In genomic region chr1:161580879-161581537, GRCh38 we compare ENCODE assay signal across 15 cellular contexts. TPM values are rescaled to one million over a fixed set of nuclear protein-coding genes. Genes with fewer than 3 reads are reported as not detected.
DNase-seq lines count a peak whose midpoint lies in the region; ATAC-seq, FAIRE-seq and TF ChIP-seq lines count a peak whose summit lies in the region.
"Not testable (repeated sequence)": the region's sequence is repeated elsewhere in the genome, so short reads cannot be mapped to it uniquely, and the experiment has no call there.
"Had no signal": no experiment of that assay in that cellular context is flagged by ENCODE, and none has a peak within 500 bp of the region (broad histone marks: within the 10 kb centered on the region; RNA-seq: fewer than 3 reads in every experiment).

No MANE protein-coding gene starts in this region.

- H3K4me3 ChIP-seq in K562; naive thymus-derived CD4-positive, alpha-beta T cell (ENCODE audit: low read length): not testable (repeated sequence)

- not testable (repeated sequence) for H3K27ac Mint-ChIP-seq in naive thymus-derived CD4-positive, alpha-beta T cell

- not testable (repeated sequence) for H3K4me1 ChIP-seq in K562 (replicated peaks in 1 of 2; ENCODE audit: control insufficient read depth in 2 of 2, insufficient read depth in 2 of 2, low read length in 2 of 2); naive thymus-derived CD4-positive, alpha-beta T cell (ENCODE audit: control insufficient read depth in 2 of 2, insufficient read depth in 2 of 2, low read length in 2 of 2)

- H3K9me1 ChIP-seq in K562 (ENCODE audit: control insufficient read depth, insufficient read depth, low read length), result not testable (repeated sequence)

- CTCF ChIA-PET in K562 (lab: Yijun Ruan, JAX; ENCODE audit: low intra/inter-chr PET ratio); naive thymus-derived CD4-positive, alpha-beta T cell (lab: Charles Lee): not testable (repeated sequence)

- H3K36me3 Mint-ChIP-seq in naive thymus-derived CD4-positive, alpha-beta T cell, result not testable (repeated sequence)

- not testable (repeated sequence) for H4K20me1 ChIP-seq in K562 (replicated peaks; ENCODE audit: control insufficient read depth, insufficient read depth, low read length)

- not testable (repeated sequence) for TF ChIP-seq POLR2A in K562 (conservative IDR thresholded peaks at IDR 0.05)

- not testable (repeated sequence) for TF ChIP-seq EP300 in K562 (IDR thresholded peaks at IDR 0.05; ENCODE audit: low read length)

- not testable (repeated sequence) for TF ChIP-seq RAD21 in K562 (CRISPR knock-in tag; conservative IDR thresholded peaks at IDR 0.05 in 1 of 2, IDR thresholded peaks at IDR 0.05 in 1 of 2)

- H3K4me2 ChIP-seq in K562 (ENCODE audit: insufficient read depth, low read length), result not testable (repeated sequence)

- not testable (repeated sequence) for H3K36me3 ChIP-seq in K562 (ENCODE audit: control insufficient read depth, insufficient read depth, low read length); naive thymus-derived CD4-positive, alpha-beta T cell (ENCODE audit: control insufficient read depth in 2 of 3, insufficient read depth in 3 of 3, low read length in 3 of 3)

- whole genome bisulfite sequencing in K562 (ENCODE audit: insufficient coverage, low coverage, missing lambda C conversion rate), result no CpG with 5 or more reads among the region's 4 CpGs

- not testable (repeated sequence) for H3K9me3 ChIP-seq in K562 (replicated peaks; ENCODE audit: control insufficient read depth, insufficient read depth, low read depth, low read length); naive thymus-derived CD4-positive, alpha-beta T cell (ENCODE audit: control insufficient read depth in 2 of 3, low read length in 3 of 3)

- not testable (repeated sequence) for H3K27ac ChIP-seq in K562 (ENCODE audit: extremely low read depth, low read depth, low read length); naive thymus-derived CD4-positive, alpha-beta T cell (ENCODE audit: low read depth, low read length)

- not testable (repeated sequence) for H3K27me3 Mint-ChIP-seq in naive thymus-derived CD4-positive, alpha-beta T cell

- H3K9ac ChIP-seq in K562 (ENCODE audit: insufficient read depth in 1 of 2, low read depth in 2 of 2, low read length in 2 of 2), result not testable (repeated sequence)

- ATAC-seq in GM18511 (IDR thresholded peaks at IDR 0.05; ENCODE audit: unreplicated experiment), result peak; percentile 79
- peak; percentile 83 for ATAC-seq in GM19351 (IDR thresholded peaks at IDR 0.05; ENCODE audit: unreplicated experiment)
- ATAC-seq in GM21447 (IDR thresholded peaks at IDR 0.05; ENCODE audit: unreplicated experiment), result peak; percentile 69
- peak; percentile 61 for ATAC-seq in HG02623 (IDR thresholded peaks at IDR 0.05; ENCODE audit: unreplicated experiment)
- ATAC-seq in HG03039 (IDR thresholded peaks at IDR 0.05; ENCODE audit: unreplicated experiment), result peak; percentile 66
- peak; percentile 74 for ATAC-seq in HG03354 (IDR thresholded peaks at IDR 0.05; ENCODE audit: poor library complexity, severe bottlenecking, unreplicated experiment)
- peak; percentile 39 for ATAC-seq in K562
- ATAC-seq in naive thymus-derived CD4-positive, alpha-beta T cell, result peak; percentile 51

- intact Hi-C loops in K562 (cut with micrococcal nuclease); naive thymus-derived CD4-positive, alpha-beta T cell (cut with micrococcal nuclease): not testable (repeated sequence)

- in situ Hi-C loops in K562 (cut with MboI), result not testable (repeated sequence)

- not testable (repeated sequence) for H3K79me2 ChIP-seq in K562 (ENCODE audit: control insufficient read depth, insufficient read depth, low read length)

- H3K4me1 Mint-ChIP-seq in naive thymus-derived CD4-positive, alpha-beta T cell, result not testable (repeated sequence)

- not testable (repeated sequence) for H3K4me3 Mint-ChIP-seq in naive thymus-derived CD4-positive, alpha-beta T cell

- not testable (repeated sequence) for TF ChIP-seq CTCF in K562 (IDR thresholded peaks at IDR 0.05 in 2 of 3, conservative IDR thresholded peaks at IDR 0.05 in 1 of 3; ENCODE audit: insufficient read depth in 2 of 3, low read depth in 1 of 3, low read length in 3 of 3)

- FAIRE-seq in K562 (lab: Jason Lieb, UNC), result not testable (repeated sequence)

- not testable (repeated sequence) for H3K9me3 Mint-ChIP-seq in naive thymus-derived CD4-positive, alpha-beta T cell

- POLR2A ChIA-PET in K562 (lab: Yijun Ruan, JAX); naive thymus-derived CD4-positive, alpha-beta T cell (lab: Charles Lee): not testable (repeated sequence)

- not testable (repeated sequence) for H3K27me3 ChIP-seq in K562 (ENCODE audit: control insufficient read depth in 2 of 2, insufficient read depth in 2 of 2, low read length in 2 of 2); naive thymus-derived CD4-positive, alpha-beta T cell (ENCODE audit: control insufficient read depth in 2 of 2, insufficient read depth in 2 of 2, low read length in 2 of 2)

- DNase-seq in K562 (ENCODE audit: extremely low read depth in 1 of 4, low spot score in 3 of 4); naive thymus-derived CD4-positive, alpha-beta T cell: not testable (repeated sequence)

- not testable (repeated sequence) for BruUV-seq in K562 (replicated peaks; lab: Mats Ljungman, UMichigan)

- not testable (repeated sequence) for H2AFZ ChIP-seq in K562 (ENCODE audit: low read depth, low read length)

RNA-seq across cellular contexts. Expression of gene FCGR3A, which starts 31.4 kb away (rescaled TPM):
- total RNA-seq in K562 (2011; cell fraction: chromatin; rRNA removed; ENCODE audit: low replicate concordance), result 0.81 and 1.4 TPM in 2 replicates
- total RNA-seq in K562 (2011; cell fraction: nucleolus; rRNA removed), result 0.39 and 0.67 TPM in 2 replicates
- 1.2 and 1.7 TPM in 2 replicates for total RNA-seq in K562 (2011; cell fraction: nucleoplasm; rRNA removed)
- total RNA-seq in K562 (2014; rRNA removed), result 0.12 TPM in 1 of 2 replicates, not detected in the other
- total RNA-seq in K562 (2014; rRNA removed; fragmentation: Illumina TruSeq; extraction: Trizol), result not detected in 2 replicates
- 0.11 TPM in 2 replicates for total RNA-seq in K562 (2015; rRNA removed; fragmentation: Illumina TruSeq; extraction: Trizol)
- 0.29 and 0.56 TPM in 2 replicates for total RNA-seq in K562 (2021)
- polyA plus RNA-seq in K562 (2011; rRNA removed), result 0.24 and 0.32 TPM in 2 replicates
- 0.04 and 0.18 TPM in 2 replicates for polyA plus RNA-seq in K562 (2011; cell fraction: cytosol; rRNA removed)
- 0.37 and 0.51 TPM in 2 replicates for polyA plus RNA-seq in K562 (2011; cell fraction: nucleus; rRNA removed)
- 0.21 TPM in 2 replicates for polyA plus RNA-seq in K562 (2012)
- 0.11 TPM in 1 of 2 replicates, not detected in the other for polyA plus RNA-seq in K562 (2014; fragmentation: Illumina TruSeq; extraction: Trizol)
- polyA plus RNA-seq in K562 (2014; fragmentation: Nextera tagmentation; extraction: Ambion mirVana), result under 1 TPM; 0.04 to 0.15 TPM
- 0.04 and 0.13 TPM in 2 replicates for polyA plus RNA-seq in K562 (2014; rRNA removed)
- 0.45 and 0.49 TPM in 2 replicates for polyA minus RNA-seq in K562 (2011; rRNA and poly(A)+ RNA removed)
- polyA minus RNA-seq in K562 (2011; cell fraction: cytosol; rRNA and poly(A)+ RNA removed), result not detected in 2 replicates
- polyA minus RNA-seq in K562 (2011; cell fraction: nucleus; rRNA and poly(A)+ RNA removed), result 0.54 and 1.1 TPM in 2 replicates
- 100 to 1,000 TPM in 1 of 5 experiments, 10 to 100 TPM in 1, 1 to 10 TPM in 2, not detected in 1; 1.5 to 190 (median 9.3) TPM for total RNA-seq in naive thymus-derived CD4-positive, alpha-beta T cell
- polyA plus RNA-seq in naive thymus-derived CD4-positive, alpha-beta T cell, result under 1 TPM; 0.58 to 0.83 TPM
- total RNA-seq: H7, HepG2, OCI-LY7, renal cortical epithelial cell had no signal
- polyA plus RNA-seq: AG04450, HepG2, keratinocyte had no signal

RNA-seq across cellular contexts. Expression of gene FCGR3B, which starts 50.0 kb away (rescaled TPM):
- 1.4 and 2.2 TPM in 2 replicates for total RNA-seq in K562 (2011; cell fraction: chromatin; rRNA removed; ENCODE audit: low replicate concordance)
- total RNA-seq in K562 (2011; cell fraction: nucleolus; rRNA removed), result 1.3 and 2.0 TPM in 2 replicates
- 2.4 and 2.8 TPM in 2 replicates for total RNA-seq in K562 (2011; cell fraction: nucleoplasm; rRNA removed)
- 0.08 and 0.18 TPM in 2 replicates for total RNA-seq in K562 (2014; rRNA removed)
- 0.40 and 0.54 TPM in 2 replicates for total RNA-seq in K562 (2014; rRNA removed; fragmentation: Illumina TruSeq; extraction: Trizol)
- total RNA-seq in K562 (2015; rRNA removed; fragmentation: Illumina TruSeq; extraction: Trizol), result 0.19 and 0.36 TPM in 2 replicates
- total RNA-seq in K562 (2021), result 0.11 and 0.49 TPM in 2 replicates
- 0.87 and 1.1 TPM in 2 replicates for polyA plus RNA-seq in K562 (2011; rRNA removed)
- polyA plus RNA-seq in K562 (2011; cell fraction: cytosol; rRNA removed), result 0.18 and 0.25 TPM in 2 replicates
- 0.95 and 1.6 TPM in 2 replicates for polyA plus RNA-seq in K562 (2011; cell fraction: nucleus; rRNA removed)
- 0.55 and 1.00 TPM in 2 replicates for polyA plus RNA-seq in K562 (2012)
- 0.27 and 0.35 TPM in 2 replicates for polyA plus RNA-seq in K562 (2014; fragmentation: Illumina TruSeq; extraction: Trizol)
- under 1 TPM; 0.41 TPM for polyA plus RNA-seq in K562 (2014; fragmentation: Nextera tagmentation; extraction: Ambion mirVana)
- 0.27 and 0.36 TPM in 2 replicates for polyA plus RNA-seq in K562 (2014; rRNA removed)
- 1.1 and 1.4 TPM in 2 replicates for polyA minus RNA-seq in K562 (2011; rRNA and poly(A)+ RNA removed)
- polyA minus RNA-seq in K562 (2011; cell fraction: cytosol; rRNA and poly(A)+ RNA removed), result not detected in 2 replicates
- polyA minus RNA-seq in K562 (2011; cell fraction: nucleus; rRNA and poly(A)+ RNA removed), result 0.94 and 2.4 TPM in 2 replicates
- total RNA-seq in naive thymus-derived CD4-positive, alpha-beta T cell, result 1 to 10 TPM in 1 of 5 experiments, under 1 TPM in 1, not detected in 3; 0.85 to 4.1 TPM
- not detected for polyA plus RNA-seq in naive thymus-derived CD4-positive, alpha-beta T cell
- total RNA-seq: activated CD8-positive, alpha-beta T cell treated with anti-CD3 and anti-CD28 coated beads for 36 hours; H7; HepG2; OCI-LY7; renal cortical epithelial cell had no signal
- polyA plus RNA-seq: AG04450, HepG2, keratinocyte had no signal

RNA-seq across cellular contexts. Expression of gene HSPA6, which starts 56.7 kb away (rescaled TPM):
- 16.7 and 32.8 TPM in 2 replicates for total RNA-seq in K562 (2011; cell fraction: chromatin; rRNA removed; ENCODE audit: low replicate concordance)
- total RNA-seq in K562 (2011; cell fraction: nucleolus; rRNA removed), result 22.5 and 30.7 TPM in 2 replicates
- 11.7 and 19.8 TPM in 2 replicates for total RNA-seq in K562 (2011; cell fraction: nucleoplasm; rRNA removed)
- 3.0 and 3.3 TPM in 2 replicates for total RNA-seq in K562 (2014; rRNA removed)
- 1.1 and 1.6 TPM in 2 replicates for total RNA-seq in K562 (2014; rRNA removed; fragmentation: Illumina TruSeq; extraction: Trizol)
- total RNA-seq in K562 (2015; rRNA removed; fragmentation: Illumina TruSeq; extraction: Trizol), result 2.3 and 2.4 TPM in 2 replicates
- 3.0 and 3.9 TPM in 2 replicates for total RNA-seq in K562 (2021)
- 10.0 and 14.3 TPM in 2 replicates for polyA plus RNA-seq in K562 (2011; rRNA removed)
- polyA plus RNA-seq in K562 (2011; cell fraction: cytosol; rRNA removed), result 14.1 and 14.5 TPM in 2 replicates
- polyA plus RNA-seq in K562 (2011; cell fraction: nucleus; rRNA removed), result 74.9 and 104 TPM in 2 replicates
- polyA plus RNA-seq in K562 (2012), result 5.0 and 15.7 TPM in 2 replicates
- 2.3 and 2.7 TPM in 2 replicates for polyA plus RNA-seq in K562 (2014; fragmentation: Illumina TruSeq; extraction: Trizol)
- under 1 TPM; 0.15 to 0.21 TPM for polyA plus RNA-seq in K562 (2014; fragmentation: Nextera tagmentation; extraction: Ambion mirVana)
- 4.6 and 4.7 TPM in 2 replicates for polyA plus RNA-seq in K562 (2014; rRNA removed)
- 5.8 and 5.9 TPM in 2 replicates for polyA minus RNA-seq in K562 (2011; rRNA and poly(A)+ RNA removed)
- 2.6 and 3.2 TPM in 2 replicates for polyA minus RNA-seq in K562 (2011; cell fraction: cytosol; rRNA and poly(A)+ RNA removed)
- 10.4 and 13.9 TPM in 2 replicates for polyA minus RNA-seq in K562 (2011; cell fraction: nucleus; rRNA and poly(A)+ RNA removed)
- 1 to 10 TPM in 1 of 5 experiments, under 1 TPM in 4; 0.32 to 3.5 (median 0.89) TPM for total RNA-seq in naive thymus-derived CD4-positive, alpha-beta T cell
- polyA plus RNA-seq in naive thymus-derived CD4-positive, alpha-beta T cell, result not detected
- total RNA-seq: H7, HepG2 had no signal
